Comparison of ENCODE assay signal across 13 cellular contexts in genomic region chr17:64115043-64115698, GRCh38. TPM values are rescaled to one million over a fixed set of nuclear protein-coding genes. Genes with fewer than 3 reads are reported as not detected.
DNase-seq lines count a peak whose midpoint lies in the region; ATAC-seq and TF ChIP-seq lines count a peak whose summit lies in the region.
"Had no signal": no experiment of that assay in that cellular context is flagged by ENCODE, and none has a peak within 500 bp of the region (broad histone marks: within the 10 kb centered on the region; RNA-seq: fewer than 3 reads in every experiment).

No MANE protein-coding gene starts in this region.

- no peaks in the 10 kb centered on the region for H3K36me3 ChIP-seq in mucosa of descending colon (ENCODE audit: low read depth)
- H3K36me3 ChIP-seq: transverse colon had no signal

- CTCF ChIA-PET in CD4-positive, alpha-beta T cell (lab: Charles Lee): interaction anchor here (0.8 to 1.5 kb wide), 3 partner anchors 51 to 90 kb away, joined by 3 to 6 read pairs (median 3); no protein-coding TSS in a partner anchor

- no peak for ATAC-seq in CD4-positive, alpha-beta T cell (ENCODE audit: poor library complexity)
- ATAC-seq in effector memory CD8-positive, alpha-beta T cell (replicated peaks): no peak
- peak; percentile 53 for ATAC-seq in mucosa of descending colon

- H3K27ac ChIP-seq in CD4-positive, alpha-beta T cell (ENCODE audit: low read depth, low read length): no peak overlapping the region
- H3K27ac ChIP-seq in caudate nucleus (ENCODE audit: low read depth, low read length): no peak overlapping the region
- H3K27ac ChIP-seq: HL-60, transverse colon had no signal

- no peak overlapping the region for H3K4me3 Mint-ChIP-seq in CD4-positive, alpha-beta T cell
- peak overlapping the region in 1 of 2 donors; percentile 61 for H3K4me3 Mint-ChIP-seq in effector memory CD8-positive, alpha-beta T cell

- peak overlapping the region; percentile 69 for H3K27ac Mint-ChIP-seq in CD4-positive, alpha-beta T cell
- peak overlapping the region; percentile 0 to 13 for H3K27ac Mint-ChIP-seq in effector memory CD8-positive, alpha-beta T cell

- POLR2A ChIA-PET in CD4-positive, alpha-beta T cell (lab: Charles Lee): interaction anchor here (0.5 to 2.2 kb wide), 8 partner anchors 9 to 63 kb away, joined by 3 to 10 read pairs (median 3); partner anchors contain the start of gene ERN1

- TF ChIP-seq CTCF in CD4-positive, alpha-beta T cell (IDR thresholded peaks at IDR 0.05): no peak
- TF ChIP-seq CTCF in mucosa of descending colon (IDR thresholded peaks at IDR 0.05) (no peak), GM10266 (IDR thresholded peaks at IDR 0.05; ENCODE audit: control insufficient read depth, insufficient read depth, low read depth, missing control alignments) (no peak)

- no peak for DNase-seq in CD4-positive, alpha-beta T cell
- peak; percentile 12 for DNase-seq in HT1080 (ENCODE audit: low read depth)
- DNase-seq in effector memory CD8-positive, alpha-beta T cell: no peak
- DNase-seq in mucosa of descending colon: no peak
- no peak for DNase-seq in caudate nucleus (lab: John Stamatoyannopoulos, UW)
- no peak for DNase-seq in occipital lobe (lab: John Stamatoyannopoulos, UW)
- DNase-seq in effector CD8-positive, alpha-beta T cell (lab: John Stamatoyannopoulos, UW): no peak
- DNase-seq in GM10266 (ENCODE audit: extremely low spot score): no peak
- DNase-seq: amygdala, DMS 273 treated with DMSO at 0.1 percent for 48 hours, MM.1S, transverse colon had no signal

- no peaks in the 10 kb centered on the region for H3K27me3 ChIP-seq in CD4-positive, alpha-beta T cell (ENCODE audit: control insufficient read depth, insufficient read depth, low read length)
- H3K27me3 ChIP-seq: transverse colon had no signal

- intact Hi-C loops in CD4-positive, alpha-beta T cell (cut with DNase I, micrococcal nuclease): no loop called here
- intact Hi-C loops in mucosa of descending colon (cut with DNase I, micrococcal nuclease): no loop called here

- no peaks in the 10 kb centered on the region for H3K9me3 ChIP-seq in CD4-positive, alpha-beta T cell (ENCODE audit: control insufficient read depth, low read length)
- H3K9me3 ChIP-seq in mucosa of descending colon: no peaks in the 10 kb centered on the region
- H3K9me3 ChIP-seq: transverse colon had no signal

- peaks cover 23% of the 10 kb centered on the region for H3K36me3 Mint-ChIP-seq in CD4-positive, alpha-beta T cell (ENCODE audit: low read depth)
- H3K36me3 Mint-ChIP-seq in effector memory CD8-positive, alpha-beta T cell (ENCODE audit: insufficient read depth): peaks cover 43% of the 10 kb centered on the region

- H3K4me3 ChIP-seq in mucosa of descending colon: no peak overlapping the region
- H3K4me3 ChIP-seq: transverse colon had no signal

- H3K9me3 Mint-ChIP-seq in CD4-positive, alpha-beta T cell: no peaks in the 10 kb centered on the region
- no peaks in the 10 kb centered on the region for H3K9me3 Mint-ChIP-seq in effector memory CD8-positive, alpha-beta T cell

- H3K4me1 ChIP-seq in mucosa of descending colon (ENCODE audit: low read depth): peaks cover 12% of the 10 kb centered on the region

- peaks cover 61% of the 10 kb centered on the region for H3K4me1 Mint-ChIP-seq in CD4-positive, alpha-beta T cell (ENCODE audit: low read depth)
- H3K4me1 Mint-ChIP-seq in effector memory CD8-positive, alpha-beta T cell (ENCODE audit: low read depth in 2 of 2): peaks cover 38 to 48% of the 10 kb centered on the region in 2 donors

- no peaks in the 10 kb centered on the region for H3K27me3 Mint-ChIP-seq in CD4-positive, alpha-beta T cell
- no peaks in the 10 kb centered on the region for H3K27me3 Mint-ChIP-seq in effector memory CD8-positive, alpha-beta T cell

RNA-seq across cellular contexts. Expression of gene ERN1, which starts 14.8 kb away (rescaled TPM):
- 10 to 100 TPM; 62.7 to 67.8 TPM for total RNA-seq in CD4-positive, alpha-beta T cell
- total RNA-seq in HT1080 (2014; rRNA removed; shearing (Covaris generic)): 2.5 and 4.6 TPM in 2 replicates
- 3.5 and 4.2 TPM in 2 replicates for polyA plus RNA-seq in HT1080 (2015; cell fraction: cytosol; rRNA removed)
- 6.9 and 7.1 TPM in 2 replicates for polyA plus RNA-seq in HT1080 (2015; cell fraction: nucleus; rRNA removed)
- total RNA-seq in mucosa of descending colon: 10 to 100 TPM; 18.4 to 27.1 (median 21.7) TPM
- 5.9 TPM for total RNA-seq in occipital lobe
